ENCODE assay signal across 8 cellular contexts in genomic region chr2:208013285-208013920, GRCh38. TPM values are rescaled to one million over a fixed set of nuclear protein-coding genes. Genes with fewer than 3 reads are reported as not detected.
DNase-seq lines count a peak whose midpoint lies in the region; ATAC-seq and TF ChIP-seq lines count a peak whose summit lies in the region.
"Not testable (repeated sequence)": the region's sequence is repeated elsewhere in the genome, so short reads cannot be mapped to it uniquely, and the experiment has no call there.

No MANE protein-coding gene starts in this region.

- peak; percentile 74 for DNase-seq in Caki2 (ENCODE audit: low read depth)
- DNase-seq in HFFc6, result peak; percentile 71
- DNase-seq in SK-MEL-5 (ENCODE audit: low read depth, low spot score), result peak; percentile 24
- not testable (repeated sequence) for DNase-seq in activated T-helper 2 cell treated with anti-CD3 and anti-CD28 coated beads, Interferon-gamma antibody, Interleukin-2, Interleukin-4, amounts not matched to agents 10 μg/mL and 5 μg/mL and 100 μg/mL, durations not matched to agents 14 hours and 24 hours and 36 hours (ENCODE audit: low spot score); heart left ventricle; thyroid gland
- DNase-seq in choroid plexus epithelial cell (ENCODE audit: low read depth), result peak; percentile 83
- peak; percentile 26 for DNase-seq in myocyte (ENCODE audit: low read depth)

- H3K4me1 ChIP-seq in heart left ventricle (peaks cover 0 to 54% (median 25%) of the 10 kb centered on the region in 12 donors), thyroid gland (peaks cover 32 to 44% of the 10 kb centered on the region in 2 donors)

- peak overlapping the region; percentile 81 for H3K27ac Mint-ChIP-seq in HFFc6
- peak overlapping the region; percentile 83 for H3K27ac Mint-ChIP-seq in activated T-helper 2 cell treated with anti-CD3 and anti-CD28 coated beads, Interferon-gamma antibody, Interleukin-2, Interleukin-4, amounts not matched to agents 10 μg/mL and 5 μg/mL and 100 μg/mL, durations not matched to agents 14 hours and 24 hours and 36 hours

- not testable (repeated sequence) for H3K9me3 Mint-ChIP-seq in HFFc6; activated T-helper 2 cell treated with anti-CD3 and anti-CD28 coated beads, Interferon-gamma antibody, Interleukin-2, Interleukin-4, amounts not matched to agents 10 μg/mL and 5 μg/mL and 100 μg/mL, durations not matched to agents 14 hours and 24 hours and 36 hours

- peak overlapping the region; percentile 23; the same call in 1 of the 2 replicates for H3K4me3 Mint-ChIP-seq in HFFc6
- peak overlapping the region; percentile 4 for H3K4me3 Mint-ChIP-seq in activated T-helper 2 cell treated with anti-CD3 and anti-CD28 coated beads, Interferon-gamma antibody, Interleukin-2, Interleukin-4, amounts not matched to agents 10 μg/mL and 5 μg/mL and 100 μg/mL, durations not matched to agents 14 hours and 24 hours and 36 hours (ENCODE audit: low read depth)

- H3K36me3 Mint-ChIP-seq in HFFc6 (ENCODE audit: low read depth); activated T-helper 2 cell treated with anti-CD3 and anti-CD28 coated beads, Interferon-gamma antibody, Interleukin-2, Interleukin-4, amounts not matched to agents 10 μg/mL and 5 μg/mL and 100 μg/mL, durations not matched to agents 14 hours and 24 hours and 36 hours (ENCODE audit: low read depth): not testable (repeated sequence)

- 90 to 94% (median 92%) methylated on average over 8 of the region's 8 CpGs for WGBS in heart left ventricle, 4 donors
- 95 to 96% methylated on average over 8 of the region's 8 CpGs for WGBS in thyroid gland, 2 donors

- H3K4me3 ChIP-seq in choroid plexus epithelial cell (ENCODE audit: low read depth, low read length); heart left ventricle; thyroid gland (replicated peaks in 1 of 3): not testable (repeated sequence)

- H3K27ac ChIP-seq in heart left ventricle (peak overlapping the region in 9 of 12 donors; percentile 6 to 70 (median 58)), thyroid gland (peak overlapping the region in 2 of 3 donors; percentile 62 to 81)

- not testable (repeated sequence) for H3K36me3 ChIP-seq in heart left ventricle, thyroid gland

- intact Hi-C loops in activated T-helper 2 cell treated with anti-CD3 and anti-CD28 coated beads, Interferon-gamma antibody, Interleukin-2, Interleukin-4, amounts not matched to agents 10 μg/mL and 5 μg/mL and 100 μg/mL, durations not matched to agents 14 hours and 24 hours and 36 hours (cut with micrococcal nuclease), result loop anchor here (5.0 to 10.0 kb wide), 2 partner anchors 36 to 241 kb away; partner anchors contain the start of gene IDH1
- intact Hi-C loops in heart left ventricle (cut with DNase I); thyroid gland (cut with DNase I): not testable (repeated sequence)

- TF ChIP-seq CTCF in HFFc6 (IDR thresholded peaks at IDR 0.05); choroid plexus epithelial cell (conservative IDR thresholded peaks at IDR 0.05; ENCODE audit: low read depth, low read length); heart left ventricle (IDR thresholded peaks at IDR 0.05); thyroid gland (IDR thresholded peaks at IDR 0.05): not testable (repeated sequence)

- not testable (repeated sequence) for TF ChIP-seq POLR2A in heart left ventricle (IDR thresholded peaks at IDR 0.05); thyroid gland (IDR thresholded peaks at IDR 0.05)

- ATAC-seq in heart left ventricle, result not testable (repeated sequence)

- not testable (repeated sequence) for H3K27me3 Mint-ChIP-seq in HFFc6 (ENCODE audit: insufficient read depth); activated T-helper 2 cell treated with anti-CD3 and anti-CD28 coated beads, Interferon-gamma antibody, Interleukin-2, Interleukin-4, amounts not matched to agents 10 μg/mL and 5 μg/mL and 100 μg/mL, durations not matched to agents 14 hours and 24 hours and 36 hours (ENCODE audit: low read depth)

- not testable (repeated sequence) for H3K9me3 ChIP-seq in heart left ventricle, thyroid gland

- in situ Hi-C loops in Caki2 (cut with HindIII; ENCODE audit: low pct_unique_long_range_greater_than_20kb, low sequenced_read_pairs); SK-MEL-5 (cut with HindIII; ENCODE audit: low pct_unique_long_range_greater_than_20kb, low sequenced_read_pairs): not testable (repeated sequence)

- peaks cover 23% of the 10 kb centered on the region for H3K4me1 Mint-ChIP-seq in HFFc6 (ENCODE audit: low read depth)
- peaks cover 40% of the 10 kb centered on the region for H3K4me1 Mint-ChIP-seq in activated T-helper 2 cell treated with anti-CD3 and anti-CD28 coated beads, Interferon-gamma antibody, Interleukin-2, Interleukin-4, amounts not matched to agents 10 μg/mL and 5 μg/mL and 100 μg/mL, durations not matched to agents 14 hours and 24 hours and 36 hours (ENCODE audit: low read depth)

- not testable (repeated sequence) for H3K27me3 ChIP-seq in heart left ventricle, thyroid gland

RNA-seq across cellular contexts. Expression of gene PLEKHM3, which starts 11.9 kb away (rescaled TPM):
- 3.4 and 7.7 TPM in 2 replicates for total RNA-seq in Caki2 (2014; rRNA removed; shearing (Covaris generic); ENCODE audit: low replicate concordance)
- 1 to 10 TPM; 6.4 to 8.2 (median 7.2) TPM for total RNA-seq in HFFc6 (2021; fragmentation: NEBNext Ultra II Directional; extraction: Animal tissue kit (Norgen Biotek cat#: 25700))
- 3.2 and 4.4 TPM in 2 replicates for total RNA-seq in SK-MEL-5 (2014; rRNA removed; shearing (Covaris generic))
- 4.5 and 5.8 TPM in 2 replicates for polyA plus RNA-seq in SK-MEL-5 (2015; cell fraction: cytosol; rRNA removed)
- polyA plus RNA-seq in SK-MEL-5 (2015; cell fraction: nucleus; rRNA removed), result 3.6 and 3.7 TPM in 2 replicates
- 7.1 and 8.4 TPM in 2 replicates for total RNA-seq in activated T-helper 2 cell treated with anti-CD3 and anti-CD28 coated beads, Interferon-gamma antibody, Interleukin-2, Interleukin-4, amounts not matched to agents 10 μg/mL and 5 μg/mL and 100 μg/mL, durations not matched to agents 14 hours and 24 hours and 36 hours
- total RNA-seq in heart left ventricle, result 10 to 100 TPM; 10.3 to 28.3 (median 17.4) TPM
- polyA plus RNA-seq in heart left ventricle, result 1 to 10 TPM; 5.2 to 7.3 TPM
- total RNA-seq in myocyte, result 6.7 and 8.5 TPM in 2 replicates
- polyA plus RNA-seq in myocyte (2012), result 4.7 TPM
- total RNA-seq in thyroid gland, result 10 to 100 TPM; 42.2 to 53.0 (median 44.5) TPM
